Comparison of ENCODE assay signal across 17 cellular contexts in genomic region chr1:221574529-221574928, GRCh38.
"Had no signal": no experiment of that assay in that cellular context is flagged by ENCODE, and none has a peak within 500 bp of the region (broad histone marks: within the 10 kb centered on the region; RNA-seq: fewer than 3 reads in every experiment).

No MANE protein-coding gene starts in this region.

- H3K4me1 ChIP-seq: thyroid gland had no signal

- ATAC-seq: activated naive CD4-positive, alpha-beta T cell treated with anti-CD3 and anti-CD28 coated beads, Interleukin-2, amount 50 U/mL, for 72 hours had no signal

- H3K4me3 ChIP-seq: coronary artery, lung, thyroid gland had no signal

- H3K36me3 ChIP-seq: brain microvascular endothelial cell, heart right ventricle, thyroid gland, WERI-Rb-1 had no signal

- H3K27me3 ChIP-seq: brain microvascular endothelial cell, heart right ventricle, thyroid gland had no signal

- H3K27ac ChIP-seq: brain microvascular endothelial cell, coronary artery, heart right ventricle, thyroid gland, WERI-Rb-1 had no signal

- DNase-seq: activated CD4-positive, alpha-beta T cell treated with anti-CD3 and anti-CD28 coated beads for 1 hour; activated gamma-delta T cell; amniotic stem cell; brain microvascular endothelial cell; heart right ventricle; occipital lobe; retina; stimulated activated CD4-positive, alpha-beta T cell treated with anti-CD3 and anti-CD28 coated beads, Interleukin-12 subunit alpha, Interleukin-12 subunit beta, amount 100 ng/mL, for 4 hours; stimulated activated CD4-positive, alpha-beta T cell treated with anti-CD3 and anti-CD28 coated beads, Interleukin-1b, Interleukin-23, amount 100 ng/mL, for 48 hours; stimulated activated CD8-positive, alpha-beta memory T cell treated with anti-CD3 and anti-CD28 coated beads, Interleukin-4, amount 100 ng/mL, for 48 hours; stimulated activated naive CD4-positive, alpha-beta T cell; T-helper 2 cell; thyroid gland; WERI-Rb-1 had no signal

- H3K9me3 ChIP-seq: thyroid gland had no signal
